In the genomic region with DNA sequence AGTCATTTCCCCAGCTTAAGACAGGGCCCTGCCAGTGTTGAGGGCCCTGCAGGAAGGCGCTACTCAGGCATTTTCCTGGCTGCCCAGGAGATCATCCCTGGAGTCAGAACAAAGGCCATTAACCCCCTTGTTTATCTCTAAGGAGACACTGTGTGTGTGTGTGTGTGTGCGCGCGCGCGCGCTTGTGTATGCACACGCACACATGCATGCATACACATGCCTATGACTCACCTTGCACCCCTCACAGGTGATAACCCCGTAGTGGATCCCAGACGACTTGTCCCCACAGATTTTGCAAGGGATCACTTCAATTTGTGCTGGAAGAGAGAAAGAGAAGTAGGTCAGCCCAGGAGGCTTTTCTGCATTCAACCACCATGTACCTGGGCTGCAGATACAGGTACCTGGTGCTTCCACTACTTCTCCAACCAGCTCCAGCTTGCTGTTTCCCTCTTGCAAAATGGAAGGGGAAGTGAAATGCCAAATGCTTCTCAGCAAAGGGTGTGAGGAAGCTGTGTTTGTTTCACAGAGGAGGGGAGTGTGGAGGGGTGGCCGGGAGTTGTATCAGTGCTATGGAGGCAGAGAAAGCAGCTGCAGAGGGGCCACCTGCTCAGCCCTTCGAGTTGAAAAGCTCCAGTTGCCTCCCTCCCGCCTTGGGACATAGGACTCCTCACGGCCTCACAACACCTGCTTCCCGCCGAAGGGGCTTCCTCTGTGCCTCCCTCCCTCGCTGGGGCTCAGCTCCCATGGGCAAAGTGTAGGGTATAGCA, we compare ENCODE assay signal across 16 cellular contexts. TPM values are rescaled to one million over a fixed set of nuclear protein-coding genes. Genes with fewer than 3 reads are reported as not detected.
DNase-seq lines count a peak whose midpoint lies in the region; ATAC-seq and TF ChIP-seq lines count a peak whose summit lies in the region.
"Had no signal": no experiment of that assay in that cellular context is flagged by ENCODE, and none has a peak within 500 bp of the region (broad histone marks: within the 10 kb centered on the region; RNA-seq: fewer than 3 reads in every experiment).

No MANE protein-coding gene starts in this region.

- H3K4me1 ChIP-seq in heart right ventricle: peaks cover 0 to 9% (median 0%) of the 10 kb centered on the region in 9 donors
- H3K4me1 ChIP-seq: SJSA1 had no signal

- H3K9me3 Mint-ChIP-seq in nephron progenitor cell: no peaks in the 10 kb centered on the region

- in situ Hi-C loops in KBM-7 (cut with MboI; ENCODE audit: low pct_unique_long_range_greater_than_20kb, low sequenced_read_pairs): no loop called here

- CTCF ChIA-PET in RWPE1 (lab: Yijun Ruan, JAX): no interaction called here

- no peaks in the 10 kb centered on the region for H3K27me3 ChIP-seq in heart right ventricle
- H3K27me3 ChIP-seq: brain microvascular endothelial cell, SJSA1 had no signal

- DNase-seq in SIG-M5 treated with dmso at 0.1 percent for 504 hours (lab: John Stamatoyannopoulos, UW; ENCODE audit: unreplicated experiment): peak; percentile 59
- DNase-seq in SIG-M5 (lab: John Stamatoyannopoulos, UW): no peak
- peak; percentile 29 for DNase-seq in KBM-7
- peak; percentile 56 for DNase-seq in SHP77 treated with DMSO at 0.1 percent for 48 hours (lab: John Stamatoyannopoulos, UW)
- DNase-seq in nephron progenitor cell: no peak
- no peak for DNase-seq in GOT3 (lab: John Stamatoyannopoulos, UW)
- no peak for DNase-seq in RWPE1 (ENCODE audit: low spot score)
- DNase-seq in heart right ventricle: no peak
- DNase-seq: activated naive CD4-positive, alpha-beta T cell treated with anti-CD3 and anti-CD28 coated beads, Interleukin-2, amount 50 U/mL, for 16 hours; brain microvascular endothelial cell; DMS79 treated with DMSO at 0.1 percent for 48 hours; NCI-H526 had no signal

- H3K4me1 Mint-ChIP-seq in nephron progenitor cell: peaks cover 13% of the 10 kb centered on the region

- no peak overlapping the region for H3K4me3 ChIP-seq in heart right ventricle
- H3K4me3 ChIP-seq: SJSA1 had no signal

- no peak overlapping the region for H3K4me3 Mint-ChIP-seq in nephron progenitor cell

- no peaks in the 10 kb centered on the region for H3K36me3 Mint-ChIP-seq in nephron progenitor cell (ENCODE audit: low read depth)

- intact Hi-C loops in heart right ventricle (cut with DNase I): no loop called here

- H3K9me3 ChIP-seq in heart right ventricle: no peaks in the 10 kb centered on the region
- H3K9me3 ChIP-seq: SJSA1 had no signal

- H3K27ac Mint-ChIP-seq in nephron progenitor cell: peak overlapping the region; percentile 64

- H3K36me3 ChIP-seq in heart right ventricle: peaks cover 0 to 11% (median 0%) of the 10 kb centered on the region in 9 donors
- H3K36me3 ChIP-seq: brain microvascular endothelial cell, SJSA1 had no signal

- POLR2A ChIA-PET in RWPE1 (lab: Yijun Ruan, JAX; ENCODE audit: low non-redundant PET): no interaction called here

- H3K27ac ChIP-seq in RWPE1 (no peak overlapping the region), heart right ventricle (no peak overlapping the region)
- H3K27ac ChIP-seq: brain microvascular endothelial cell, SJSA1 had no signal

- no peak for ATAC-seq in heart right ventricle

- 63 to 64% methylated on average over 17 of the region's 17 CpGs for WGBS in heart right ventricle, 2 donors

- TF ChIP-seq CTCF in nephron progenitor cell (IDR thresholded peaks at IDR 0.05) (no peak), RWPE1 (conservative IDR thresholded peaks at IDR 0.05; ENCODE audit: low read depth) (no peak), heart right ventricle (IDR thresholded peaks at IDR 0.05) (no peak)

- H3K27me3 Mint-ChIP-seq in nephron progenitor cell (ENCODE audit: low read depth, poor library complexity): peaks cover 36% of the 10 kb centered on the region

RNA-seq across cellular contexts. Expression of gene LINGO4, which starts 11.9 kb away (rescaled TPM):
- total RNA-seq in heart right ventricle: 1 to 10 TPM in 3 of 10 donors, under 1 TPM in 7; 0.17 to 2.7 (median 0.71) TPM
- under 1 TPM; 0.10 to 0.51 TPM for polyA plus RNA-seq in heart right ventricle
- total RNA-seq: myocyte, SJSA1, temporal lobe had no signal

RNA-seq across cellular contexts. Expression of gene RORC, which starts 14.5 kb away (rescaled TPM):
- total RNA-seq in heart right ventricle: 10 to 100 TPM in 8 of 10 donors, 1 to 10 TPM in 2; 5.9 to 21.0 (median 15.3) TPM
- 10 to 100 TPM in 1 of 2 donors, 1 to 10 TPM in 1; 4.0 to 12.2 TPM for polyA plus RNA-seq in heart right ventricle
- total RNA-seq: SJSA1 had no signal

RNA-seq across cellular contexts. Expression of gene C2CD4D, which starts 22.5 kb away (rescaled TPM):
- total RNA-seq in heart right ventricle: not detected
- under 1 TPM in 1 of 2 donors, not detected in 1; 0.04 TPM for polyA plus RNA-seq in heart right ventricle
- total RNA-seq: liver, myocyte, SJSA1, temporal lobe had no signal

RNA-seq across cellular contexts. Expression of gene TDRKH, which starts 26.8 kb away (rescaled TPM):
- 1 to 10 TPM; 3.4 to 7.6 (median 5.1) TPM for total RNA-seq in heart right ventricle
- polyA plus RNA-seq in heart right ventricle: 1 to 10 TPM; 3.6 to 4.9 TPM

RNA-seq across cellular contexts. Expression of gene THEM5, which starts 36.4 kb away (rescaled TPM):
- under 1 TPM in 1 of 10 donors, not detected in 9; 0.25 TPM for total RNA-seq in heart right ventricle
- polyA plus RNA-seq in heart right ventricle: not detected
- total RNA-seq: myocyte, SJSA1, temporal lobe had no signal
- polyA plus RNA-seq: liver had no signal

Comparison
In these comparisons a context has a peak if more than half of its experiments do, and no peak if none do; other contexts are left out.
1. DNase-seq: peak in SIG-M5 treated with dmso at 0.1 percent for 504 hours (single experiment), KBM-7 (single experiment) and SHP77 treated with DMSO at 0.1 percent for 48 hours (single experiment); none in SIG-M5 (single experiment), nephron progenitor cell (single experiment), GOT3 (single experiment), RWPE1 (single experiment) and heart right ventricle (0 of 2).